In genomic region chr1:229812693-229813092, GRCh38 we compare ENCODE assay signal across 10 cellular contexts.
"Had no signal": no experiment of that assay in that cellular context is flagged by ENCODE, and none has a peak within 500 bp of the region (broad histone marks: within the 10 kb centered on the region; RNA-seq: fewer than 3 reads in every experiment).

No MANE protein-coding gene starts in this region.

- H3K4me3 ChIP-seq: GM23248, K562 had no signal

- H3K27ac ChIP-seq: GM23248, HL-60 had no signal

- H3K9ac ChIP-seq: GM23248 had no signal

- H2AFZ ChIP-seq: GM23248 had no signal

- DNase-seq: GM23248, H9, HCEC 1CT, HFFc6, IMR-90, KG1 had no signal

- FAIRE-seq: H1, H54, K562 had no signal

- ATAC-seq: K562 had no signal
